ENCODE assay signal across 19 cellular contexts in the genomic region with DNA sequence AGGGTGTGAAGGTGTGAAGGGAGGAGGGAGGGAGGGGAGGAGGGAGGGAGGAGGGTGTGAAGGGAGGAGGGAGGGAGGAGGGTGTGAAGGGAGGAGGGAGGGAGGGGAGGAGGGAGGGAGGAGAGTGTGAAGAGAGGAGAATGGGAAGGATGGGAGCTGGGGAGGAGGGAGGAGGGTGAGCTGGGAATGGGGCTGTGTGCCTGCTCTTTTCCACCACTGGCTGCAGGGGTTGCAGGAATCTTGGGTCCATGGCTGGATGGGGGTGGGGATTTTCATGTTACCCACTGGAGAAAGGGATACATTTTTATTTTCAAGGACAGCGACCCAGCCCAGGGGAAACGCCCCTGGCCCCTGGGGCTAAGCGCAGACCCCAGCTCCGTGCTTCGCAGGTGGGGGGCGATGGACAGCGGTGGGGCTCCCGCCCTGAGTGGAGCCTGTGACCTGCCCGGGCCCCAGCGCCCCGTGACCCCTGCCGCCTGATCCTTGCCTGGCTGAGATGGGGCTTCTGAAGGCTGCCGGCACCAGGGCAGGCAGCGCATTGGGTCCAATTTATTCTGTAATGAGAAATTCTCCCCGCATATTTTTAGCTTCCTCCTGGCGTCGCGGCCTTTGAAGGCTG. TPM values are rescaled to one million over a fixed set of nuclear protein-coding genes. Genes with fewer than 3 reads are reported as not detected.
"Had no signal": no experiment of that assay in that cellular context is flagged by ENCODE, and none has a peak within 500 bp of the region (broad histone marks: within the 10 kb centered on the region; RNA-seq: fewer than 3 reads in every experiment).

No MANE protein-coding gene starts in this region.

- H3K27ac ChIP-seq: esophagus muscularis mucosa, gastroesophageal sphincter, heart left ventricle, left lung, pancreas had no signal

- DNase-seq: activated CD4-positive, alpha-beta T cell treated with anti-CD3 and anti-CD28 coated beads for 1 hour; activated CD8-positive, alpha-beta memory T cell treated with anti-CD3 and anti-CD28 coated beads for 24 hours; activated CD8-positive, alpha-beta memory T cell treated with anti-CD3 and anti-CD28 coated beads, Interleukin-2, amount 50 U/mL, for 48 hours; activated effector memory CD4-positive, alpha-beta T cell treated with Interleukin-2 at 50 U/mL for 16 hours; activated T-cell treated with anti-CD3 and anti-CD28 coated beads, Interleukin-2, amount 50 U/mL, for 48 hours; cerebellar nuclear complex; effector memory CD4-positive, alpha-beta T cell; heart left ventricle; left lung; mammary epithelial cell; naive B cell; sigmoid colon; stimulated activated naive B cell treated with anti-CD40 and anti-IgM and Interleukin-4, amounts not matched to agents 10 μg/mL and 1 μg/mL and 100 μg/mL, for 72 hours had no signal

- FAIRE-seq: bronchial epithelial cell, endothelial cell of umbilical vein, pancreas had no signal

- H3K9me3 ChIP-seq: esophagus muscularis mucosa, gastroesophageal sphincter, heart left ventricle, left lung, pancreas, sigmoid colon had no signal

- ATAC-seq: gastroesophageal sphincter; heart left ventricle; left lung; pancreas; stimulated activated naive B cell treated with anti-CD40 and anti-IgM and Interleukin-4, amounts not matched to agents 10 μg/mL and 1 μg/mL and 100 μg/mL, for 72 hours had no signal

- H3K36me3 ChIP-seq: pancreas had no signal

- H3K4me1 ChIP-seq: pancreas had no signal

- H3K4me3 ChIP-seq: esophagus muscularis mucosa, gastroesophageal sphincter, heart left ventricle, left lung, pancreas, sigmoid colon had no signal

RNA-seq across cellular contexts. Expression of gene EFNA2, which starts 3.0 kb away (rescaled TPM):
- total RNA-seq: bronchial epithelial cell, esophagus muscularis mucosa, gastroesophageal sphincter, heart left ventricle, mononuclear cell, sigmoid colon had no signal
- polyA plus RNA-seq: heart left ventricle, mammary epithelial cell, pancreas had no signal
